11 cellular contexts compared by ENCODE assay signal in the genomic region with DNA sequence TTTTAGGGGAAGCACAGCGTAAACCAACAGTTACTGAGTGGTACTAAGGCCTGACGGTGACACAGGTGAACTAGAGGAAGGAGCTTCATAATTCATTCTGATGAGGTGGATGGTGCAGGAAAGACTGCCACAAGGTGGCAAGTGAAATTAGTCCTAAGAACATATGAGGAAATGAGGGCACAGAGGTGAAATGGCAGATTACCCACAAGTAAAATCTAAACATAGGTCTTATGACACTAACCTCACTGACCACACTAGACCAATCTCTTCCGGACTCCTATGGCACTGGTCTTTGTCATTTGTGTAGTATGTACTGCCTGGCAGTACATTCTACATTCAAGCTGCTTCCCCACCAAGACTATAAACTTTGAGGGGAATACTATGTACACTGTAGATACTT. TPM values are rescaled to one million over a fixed set of nuclear protein-coding genes. Genes with fewer than 3 reads are reported as not detected.
DNase-seq lines count a peak whose midpoint lies in the region; ATAC-seq and TF ChIP-seq lines count a peak whose summit lies in the region.
"Had no signal": no experiment of that assay in that cellular context is flagged by ENCODE, and none has a peak within 500 bp of the region (broad histone marks: within the 10 kb centered on the region; RNA-seq: fewer than 3 reads in every experiment).

No MANE protein-coding gene starts in this region.

- H3K9me3 ChIP-seq in MM.1S (replicated peaks; ENCODE audit: insufficient read depth, low read length) (no peaks in the 10 kb centered on the region), mucosa of descending colon (no peaks in the 10 kb centered on the region)

- peak overlapping the region; percentile 19; the same call in 1 of the 2 replicates for H3K27ac ChIP-seq in MM.1S (ENCODE audit: low read length)

- peak; percentile 49 for TF ChIP-seq CTCF in MM.1S (IDR thresholded peaks at IDR 0.05; ENCODE audit: low read length)
- no peak for TF ChIP-seq CTCF in mucosa of descending colon (IDR thresholded peaks at IDR 0.05)

- H3K79me2 ChIP-seq in MM.1S (ENCODE audit: low read length): no peaks in the 10 kb centered on the region; the same call in 1 of the 2 replicates

- DNase-seq in MM.1S: peak; percentile 82
- DNase-seq in mucosa of descending colon: no peak
- no peak for DNase-seq in SW480 (ENCODE audit: low spot score)
- DNase-seq in cerebellar cortex (ENCODE audit: low spot score): no peak
- DNase-seq in A172 (ENCODE audit: low spot score): no peak
- DNase-seq: activated CD8-positive, alpha-beta memory T cell treated with anti-CD3 and anti-CD28 coated beads for 24 hours; dermis blood vessel endothelial cell; NCI-H524; retina had no signal

- ATAC-seq in GM18858 (IDR thresholded peaks at IDR 0.05; ENCODE audit: unreplicated experiment) (peak; percentile 89), GM21786 (IDR thresholded peaks at IDR 0.05; ENCODE audit: unreplicated experiment) (peak; percentile 94), mucosa of descending colon (peak; percentile 60)

- no peak overlapping the region for H3K9ac ChIP-seq in MM.1S (ENCODE audit: low read length)

- no peak overlapping the region for H3K4me3 ChIP-seq in MM.1S (ENCODE audit: low read length)
- no peak overlapping the region for H3K4me3 ChIP-seq in mucosa of descending colon

- no peaks in the 10 kb centered on the region for H4K20me1 ChIP-seq in MM.1S (ENCODE audit: insufficient read depth, low read length)

- H3K4me1 ChIP-seq in MM.1S (ENCODE audit: low read length): peaks cover 14% of the 10 kb centered on the region
- no peaks in the 10 kb centered on the region for H3K4me1 ChIP-seq in mucosa of descending colon (ENCODE audit: low read depth)

- H3K9me2 ChIP-seq in MM.1S (replicated peaks; ENCODE audit: insufficient read depth, low read length): no peaks in the 10 kb centered on the region

- H3K4me2 ChIP-seq in MM.1S (ENCODE audit: low read depth, low read length): peak overlapping the region; percentile 54

- no peak overlapping the region for H2AFZ ChIP-seq in MM.1S (ENCODE audit: low read length)

- H3K36me3 ChIP-seq in MM.1S (replicated peaks; ENCODE audit: insufficient read depth, low read length) (no peaks in the 10 kb centered on the region), mucosa of descending colon (ENCODE audit: low read depth) (no peaks in the 10 kb centered on the region)

- intact Hi-C loops in mucosa of descending colon (cut with DNase I, micrococcal nuclease): no loop called here

- H3K27me3 ChIP-seq in MM.1S (replicated peaks; ENCODE audit: insufficient read depth, low read length): no peaks in the 10 kb centered on the region

- peaks cover 4% of the 10 kb centered on the region for H3F3A ChIP-seq in MM.1S (ENCODE audit: insufficient read depth, low read length)

RNA-seq across cellular contexts. Expression of gene GAB2, which starts 20.2 kb away (rescaled TPM):
- 10 to 100 TPM; 21.5 to 36.1 (median 26.6) TPM for total RNA-seq in mucosa of descending colon
- total RNA-seq in A172 (2014; rRNA removed; shearing (Covaris generic)): 12.1 and 18.3 TPM in 2 replicates
